21 cellular contexts compared by ENCODE assay signal in the genomic region with DNA sequence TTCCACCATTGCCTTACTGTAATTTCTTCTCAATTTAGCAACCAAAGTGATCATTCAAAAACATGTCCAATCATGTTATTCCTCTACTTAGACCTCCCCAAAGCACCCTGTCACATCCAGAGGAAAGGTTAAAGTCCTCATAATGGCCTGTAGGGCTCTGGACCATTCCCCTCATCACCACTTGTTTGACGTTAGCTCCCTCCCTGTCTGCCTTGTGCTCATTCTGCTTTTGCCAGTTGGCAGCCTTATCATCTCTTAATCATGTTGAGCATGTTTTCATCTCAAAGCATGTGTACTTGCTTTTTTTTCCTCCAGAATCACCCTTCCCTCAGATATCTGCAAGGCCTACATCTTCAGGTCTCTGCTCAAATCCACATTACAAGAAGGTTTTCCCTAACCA. TPM values are rescaled to one million over a fixed set of nuclear protein-coding genes. Genes with fewer than 3 reads are reported as not detected.
DNase-seq lines count a peak whose midpoint lies in the region; ATAC-seq and TF ChIP-seq lines count a peak whose summit lies in the region.
"Had no signal": no experiment of that assay in that cellular context is flagged by ENCODE, and none has a peak within 500 bp of the region (broad histone marks: within the 10 kb centered on the region; RNA-seq: fewer than 3 reads in every experiment).

No MANE protein-coding gene starts in this region.

- peak overlapping the region; percentile 25 for H3K9ac ChIP-seq in Loucy (ENCODE audit: low read depth, low read length, poor library complexity, severe bottlenecking)

- in situ Hi-C loops in gastrocnemius medialis (cut with MboI; ENCODE audit: low sequenced_read_pairs in 4 of 4) = no loop called here

- intact Hi-C loops in gastrocnemius medialis (cut with DNase I; ENCODE audit: low total_unique reads) = loop anchor here (10.0 kb wide), 1 partner anchor 88 kb away; no protein-coding TSS in a partner anchor

- no peak for DNase-seq in activated T-cell treated with anti-CD3 and anti-CD28 coated beads, Interleukin-2, amount 50 U/mL, for 72 hours
- DNase-seq in activated T-cell treated with anti-CD3 and anti-CD28 coated beads, Interleukin-2, amount 50 U/mL, for 4 hours = no peak
- no peak for DNase-seq in central memory CD8-positive, alpha-beta T cell (ENCODE audit: low spot score in 2 of 2)
- DNase-seq in gastrocnemius medialis (no peak), NCI-H146 (lab: John Stamatoyannopoulos, UW) (no peak), NCI-H345 treated with DMSO at 0.1 percent for 48 hours (lab: John Stamatoyannopoulos, UW; ENCODE audit: unreplicated experiment) (no peak), SKM-1 (lab: John Stamatoyannopoulos, UW; ENCODE audit: unreplicated experiment) (no peak)
- DNase-seq: activated CD8-positive, alpha-beta memory T cell treated with anti-CD3 and anti-CD28 coated beads, Interleukin-2, amount 50 U/mL, for 48 hours; Caco-2; effector CD8-positive, alpha-beta T cell; hypothalamus; kidney glomerular epithelial cell; MG63; NCI-H187; retina; WERI-Rb-1 had no signal

- no peaks in the 10 kb centered on the region for H3K27me3 Mint-ChIP-seq in activated T-cell treated with anti-CD3 and anti-CD28 coated beads, Interleukin-2, amount 50 U/mL, for 72 hours (ENCODE audit: low read depth)
- no peaks in the 10 kb centered on the region for H3K27me3 Mint-ChIP-seq in activated T-cell treated with anti-CD3 and anti-CD28 coated beads, Interleukin-2, amount 50 U/mL, for 4 hours (ENCODE audit: low read depth)
- no peaks in the 10 kb centered on the region for H3K27me3 Mint-ChIP-seq in central memory CD8-positive, alpha-beta T cell

- peaks cover 8 to 11% of the 10 kb centered on the region in 2 donors for H3K36me3 Mint-ChIP-seq in activated T-cell treated with anti-CD3 and anti-CD28 coated beads, Interleukin-2, amount 50 U/mL, for 72 hours (ENCODE audit: insufficient read depth in 2 of 2)
- peaks cover 33% of the 10 kb centered on the region for H3K36me3 Mint-ChIP-seq in activated T-cell treated with anti-CD3 and anti-CD28 coated beads, Interleukin-2, amount 50 U/mL, for 4 hours (ENCODE audit: insufficient read depth)
- peaks cover 2% of the 10 kb centered on the region for H3K36me3 Mint-ChIP-seq in central memory CD8-positive, alpha-beta T cell (ENCODE audit: insufficient read depth)

- H3K27me3 ChIP-seq in Loucy (ENCODE audit: insufficient read depth, low read length, poor library complexity, severe bottlenecking) (no peaks in the 10 kb centered on the region), gastrocnemius medialis (no peaks in the 10 kb centered on the region)
- H3K27me3 ChIP-seq: MG63, neutrophil had no signal

- H3K4me3 Mint-ChIP-seq in activated T-cell treated with anti-CD3 and anti-CD28 coated beads, Interleukin-2, amount 50 U/mL, for 72 hours = peak overlapping the region in 1 of 2 donors; percentile 0
- no peak overlapping the region for H3K4me3 Mint-ChIP-seq in activated T-cell treated with anti-CD3 and anti-CD28 coated beads, Interleukin-2, amount 50 U/mL, for 4 hours
- peak overlapping the region; percentile 0 for H3K4me3 Mint-ChIP-seq in central memory CD8-positive, alpha-beta T cell

- H3K4me3 ChIP-seq in Loucy (ENCODE audit: low read length, poor library complexity, severe bottlenecking) (no peak overlapping the region), gastrocnemius medialis (no peak overlapping the region)
- H3K4me3 ChIP-seq: MG63 had no signal

- TF ChIP-seq CTCF in Loucy (conservative IDR thresholded peaks at IDR 0.05; ENCODE audit: low read length) = peak; percentile 14; the same call in 1 of the 2 replicates
- no peak for TF ChIP-seq CTCF in gastrocnemius medialis (IDR thresholded peaks at IDR 0.05 in 4 of 5, conservative IDR thresholded peaks at IDR 0.05 in 1 of 5)

- H3K4me1 ChIP-seq in Loucy (ENCODE audit: insufficient read depth, low read length, poor library complexity, severe bottlenecking) = peaks cover 87% of the 10 kb centered on the region
- H3K4me1 ChIP-seq in gastrocnemius medialis = peaks cover 79 to 86% of the 10 kb centered on the region in 2 donors
- H3K4me1 ChIP-seq: Caco-2 had no signal

- no peak for ATAC-seq in activated T-cell treated with anti-CD3 and anti-CD28 coated beads, Interleukin-2, amount 50 U/mL, for 72 hours (replicated peaks in 1 of 2)
- ATAC-seq in activated T-cell treated with anti-CD3 and anti-CD28 coated beads, Interleukin-2, amount 50 U/mL, for 4 hours = no peak
- ATAC-seq in central memory CD8-positive, alpha-beta T cell (replicated peaks; ENCODE audit: extremely low read depth, poor library complexity, severe bottlenecking) = no peak
- no peak for ATAC-seq in gastrocnemius medialis

- no peak overlapping the region for H3K4me2 ChIP-seq in Loucy (ENCODE audit: low read depth, low read length, poor library complexity, severe bottlenecking)

- H4K20me1 ChIP-seq in Loucy (ENCODE audit: insufficient read depth, low read length, poor library complexity, severe bottlenecking) = peaks cover under 1% of the 10 kb centered on the region

- H3K9me2 ChIP-seq in Loucy (replicated peaks; ENCODE audit: low read depth, low read length) = no peaks in the 10 kb centered on the region

- peak overlapping the region; percentile 2 for H3K27ac Mint-ChIP-seq in activated T-cell treated with anti-CD3 and anti-CD28 coated beads, Interleukin-2, amount 50 U/mL, for 72 hours
- no peak overlapping the region for H3K27ac Mint-ChIP-seq in central memory CD8-positive, alpha-beta T cell (ENCODE audit: low read depth)

- peaks cover 92% of the 10 kb centered on the region for H3K79me2 ChIP-seq in Loucy (ENCODE audit: insufficient read depth, low read length)

- H2AFZ ChIP-seq in Loucy (ENCODE audit: low read length) = no peak overlapping the region

- no peak for TF ChIP-seq POLR2A in gastrocnemius medialis (IDR thresholded peaks at IDR 0.05)

- H3K27ac ChIP-seq in gastrocnemius medialis = peak overlapping the region; percentile 39 to 84 (median 56)
- H3K27ac ChIP-seq: WERI-Rb-1 had no signal

- H3K36me3 ChIP-seq in Loucy (ENCODE audit: insufficient read depth, low read length) (peaks cover 8% of the 10 kb centered on the region; the same call in 1 of the 2 replicates), gastrocnemius medialis (no peaks in the 10 kb centered on the region)
- H3K36me3 ChIP-seq: neutrophil had no signal

- peaks cover 11% of the 10 kb centered on the region for H3F3A ChIP-seq in Loucy (ENCODE audit: low read depth)

- peaks cover 2 to 3% of the 10 kb centered on the region in 2 donors for H3K9me3 Mint-ChIP-seq in activated T-cell treated with anti-CD3 and anti-CD28 coated beads, Interleukin-2, amount 50 U/mL, for 72 hours
- peaks cover 4% of the 10 kb centered on the region for H3K9me3 Mint-ChIP-seq in activated T-cell treated with anti-CD3 and anti-CD28 coated beads, Interleukin-2, amount 50 U/mL, for 4 hours
- H3K9me3 Mint-ChIP-seq in central memory CD8-positive, alpha-beta T cell = no peaks in the 10 kb centered on the region

- H3K9me3 ChIP-seq in Loucy (ENCODE audit: insufficient read depth, low read depth, low read length) = peaks cover 5% of the 10 kb centered on the region
- H3K9me3 ChIP-seq in gastrocnemius medialis = no peaks in the 10 kb centered on the region
- H3K9me3 ChIP-seq: Caco-2, neutrophil had no signal

- peaks cover 91% of the 10 kb centered on the region for H3K4me1 Mint-ChIP-seq in activated T-cell treated with anti-CD3 and anti-CD28 coated beads, Interleukin-2, amount 50 U/mL, for 72 hours (ENCODE audit: low read depth)
- peaks cover 93% of the 10 kb centered on the region for H3K4me1 Mint-ChIP-seq in activated T-cell treated with anti-CD3 and anti-CD28 coated beads, Interleukin-2, amount 50 U/mL, for 4 hours (ENCODE audit: low read depth)
- peaks cover 80% of the 10 kb centered on the region for H3K4me1 Mint-ChIP-seq in central memory CD8-positive, alpha-beta T cell

RNA-seq across cellular contexts. Expression of a gene that starts 25.8 kb away (rescaled TPM):
- total RNA-seq in activated T-cell treated with anti-CD3 and anti-CD28 coated beads, Interleukin-2, amount 50 U/mL, for 72 hours = 10 to 100 TPM; 76.7 to 80.3 TPM
- 10 to 100 TPM; 48.5 to 50.4 (median 49.1) TPM for total RNA-seq in activated T-cell treated with anti-CD3 and anti-CD28 coated beads, Interleukin-2, amount 50 U/mL, for 4 hours
- 10 to 100 TPM; 51.0 to 71.5 (median 61.1) TPM for total RNA-seq in gastrocnemius medialis

RNA-seq across cellular contexts. Expression of a gene that starts 31.7 kb away (rescaled TPM):
- total RNA-seq in activated T-cell treated with anti-CD3 and anti-CD28 coated beads, Interleukin-2, amount 50 U/mL, for 72 hours = 10 to 100 TPM; 12.4 to 17.3 TPM
- 1 to 10 TPM; 3.3 to 4.0 (median 3.9) TPM for total RNA-seq in activated T-cell treated with anti-CD3 and anti-CD28 coated beads, Interleukin-2, amount 50 U/mL, for 4 hours
- total RNA-seq in gastrocnemius medialis = not detected
- total RNA-seq: Caco-2, cardiac septum, mesenteric fat pad, NCI-H460 had no signal

Comparison
In these comparisons a context has a peak if more than half of its experiments do, and no peak if none do; other contexts are left out.
1. RNA of a gene that starts 31.7 kb away (total RNA-seq): 12.4 to 17.3 TPM in activated T-cell treated with anti-CD3 and anti-CD28 coated beads, Interleukin-2, amount 50 U/mL, for 72 hours and 3.3 to 4.0 TPM in activated T-cell treated with anti-CD3 and anti-CD28 coated beads, Interleukin-2, amount 50 U/mL, for 4 hours; not detected in gastrocnemius medialis; every median in the first group is over 4 times any median in the second.